14 cellular contexts compared by ENCODE assay signal in the genomic region with DNA sequence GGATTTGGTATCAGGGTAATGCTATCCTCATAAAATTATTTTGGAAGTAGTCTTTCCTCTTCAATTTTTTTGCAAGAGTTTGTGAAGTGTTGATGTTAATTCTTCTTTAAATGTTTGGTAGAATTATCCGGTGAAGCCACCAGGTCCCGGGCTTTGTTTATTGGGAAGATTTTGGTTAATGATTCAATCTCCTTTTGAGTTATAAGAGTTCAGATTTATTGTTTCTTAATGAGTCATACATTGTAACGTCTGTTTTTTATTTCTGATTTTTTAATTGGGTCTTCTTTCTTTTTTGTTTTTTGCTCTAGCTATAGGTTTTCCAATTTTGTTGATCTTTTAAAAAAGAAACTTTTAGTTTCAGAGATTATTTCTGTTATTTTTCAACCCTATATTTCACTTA.
"Had no signal": no experiment of that assay in that cellular context is flagged by ENCODE, and none has a peak within 500 bp of the region (broad histone marks: within the 10 kb centered on the region; RNA-seq: fewer than 3 reads in every experiment).

No MANE protein-coding gene starts in this region.

- H3K36me3 ChIP-seq: cardiac muscle cell, gastroesophageal sphincter, left lung had no signal

- ATAC-seq: activated CD8-positive, alpha-beta T cell treated with anti-CD3 and anti-CD28 coated beads, Interleukin-2, amount 10 ng/mL, durations not matched to agents 7 days and 5 days; activated T-helper 17 cell treated with anti-CD3 and anti-CD28 coated beads, Interleukin-2, amount 50 U/mL, for 72 hours; gastroesophageal sphincter; left lung; stimulated activated naive CD8-positive, alpha-beta T cell treated with anti-CD3 and anti-CD28 coated beads, Interleukin-15, amount 100 ng/mL, for 72 hours; WTC11 had no signal

- H3K27me3 ChIP-seq: cardiac muscle cell, gastroesophageal sphincter, left lung, testis had no signal

- H3K27ac ChIP-seq: cardiac muscle cell, gastroesophageal sphincter, left lung, testis had no signal

- DNase-seq: activated CD4-positive, alpha-beta T cell treated with anti-CD3 and anti-CD28 coated beads for 48 hours; activated CD8-positive, alpha-beta T cell treated with anti-CD3 and anti-CD28 coated beads, Interleukin-2, amount 10 ng/mL, durations not matched to agents 7 days and 5 days; activated naive CD4-positive, alpha-beta T cell treated with anti-CD3 and anti-CD28 coated beads for 36 hours; islet precursor cell; left lung; mesenchymal stem cell; nephron progenitor cell; stimulated activated CD4-positive, alpha-beta T cell treated with anti-CD3 and anti-CD28 coated beads, Interleukin-4, amount 100 ng/mL, for 4 hours; stimulated activated naive CD8-positive, alpha-beta T cell treated with anti-CD3 and anti-CD28 coated beads, Interleukin-15, amount 100 ng/mL, for 72 hours; testis had no signal

- H3K9me3 ChIP-seq: gastroesophageal sphincter, testis had no signal

- H3K4me3 ChIP-seq: cardiac muscle cell, gastroesophageal sphincter, left lung, testis had no signal

- H3K4me1 ChIP-seq: gastroesophageal sphincter, left lung, testis had no signal
